22 cellular contexts compared by ENCODE assay signal in the genomic region with DNA sequence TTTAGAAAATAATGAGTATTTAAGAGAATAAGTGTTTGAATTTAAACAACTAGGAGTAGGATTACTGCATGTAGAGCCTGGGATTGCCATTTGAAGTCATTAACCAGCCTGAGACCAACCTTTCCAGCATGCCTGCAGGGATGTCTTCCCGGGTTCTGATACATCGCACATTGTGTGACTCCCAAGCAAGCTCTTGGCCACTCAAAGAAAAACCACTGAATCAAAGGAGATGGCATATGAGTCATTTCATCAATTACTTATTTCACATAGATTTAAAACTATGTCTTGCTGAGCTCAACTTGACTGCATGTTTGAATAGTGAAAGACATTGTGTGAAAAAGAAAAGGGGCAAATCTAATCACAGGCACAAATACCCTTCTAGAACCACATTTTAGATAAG.
"Had no signal": no experiment of that assay in that cellular context is flagged by ENCODE, and none has a peak within 500 bp of the region (broad histone marks: within the 10 kb centered on the region; RNA-seq: fewer than 3 reads in every experiment).

No MANE protein-coding gene starts in this region.

- H3K36me3 Mint-ChIP-seq: immature natural killer cell; memory B cell; mesothelial cell of epicardium; stimulated activated effector memory CD8-positive, alpha-beta T cell treated with anti-CD3 and anti-CD28 coated beads, Interleukin-12 subunit alpha, Interleukin-12 subunit beta, amount 100 ng/mL, for 72 hours had no signal

- H3K4me1 ChIP-seq: left ventricle myocardium inferior, lower lobe of right lung, pancreas, right lobe of liver, tibial artery, upper lobe of left lung, uterus had no signal

- H3K4me1 Mint-ChIP-seq: immature natural killer cell; memory B cell; stimulated activated effector memory CD8-positive, alpha-beta T cell treated with anti-CD3 and anti-CD28 coated beads, Interleukin-12 subunit alpha, Interleukin-12 subunit beta, amount 100 ng/mL, for 72 hours had no signal

- H3K27me3 Mint-ChIP-seq: progenitor cell of endocrine pancreas had no signal

- FAIRE-seq: keratinocyte, pancreas had no signal

- H3K9me3 ChIP-seq: left ventricle myocardium inferior, lower lobe of right lung, pancreas, right lobe of liver, tibial artery, upper lobe of left lung, uterus had no signal

- H3K4me3 ChIP-seq: dorsolateral prefrontal cortex, left ventricle myocardium inferior, lower lobe of right lung, pancreas, right lobe of liver, tibial artery, upper lobe of left lung, uterus had no signal

- H3K36me3 ChIP-seq: left ventricle myocardium inferior, lower lobe of right lung, pancreas, right lobe of liver, tibial artery, upper lobe of left lung, uterus had no signal

- H3K27ac ChIP-seq: dorsolateral prefrontal cortex, left ventricle myocardium inferior, lower lobe of right lung, pancreas, right lobe of liver, tibial artery, upper lobe of left lung, uterus had no signal

- H3K27ac Mint-ChIP-seq: immature natural killer cell; memory B cell; mesothelial cell of epicardium; nephron; progenitor cell of endocrine pancreas; stimulated activated effector memory CD8-positive, alpha-beta T cell treated with anti-CD3 and anti-CD28 coated beads, Interleukin-12 subunit alpha, Interleukin-12 subunit beta, amount 100 ng/mL, for 72 hours had no signal

- H3K27me3 ChIP-seq: pancreas, right lobe of liver, tibial artery, upper lobe of left lung, uterus had no signal

- H3K9me3 Mint-ChIP-seq: immature natural killer cell; memory B cell; mesothelial cell of epicardium; nephron; stimulated activated effector memory CD8-positive, alpha-beta T cell treated with anti-CD3 and anti-CD28 coated beads, Interleukin-12 subunit alpha, Interleukin-12 subunit beta, amount 100 ng/mL, for 72 hours had no signal

- DNase-seq: cortex of kidney; dorsolateral prefrontal cortex; effector CD8-positive, alpha-beta T cell; immature natural killer cell; left cardiac atrium; left ventricle myocardium inferior; lower lobe of right lung; occipital lobe; pancreas; right lobe of liver; stimulated activated CD4-positive, alpha-beta T cell treated with anti-CD3 and anti-CD28 coated beads, Interleukin-4, amount 100 ng/mL, for 1 hour; stimulated activated CD8-positive, alpha-beta memory T cell treated with anti-CD3 and anti-CD28 coated beads, Interleukin-4, amount 100 ng/mL, for 48 hours; stimulated activated naive CD8-positive, alpha-beta T cell treated with anti-CD3 and anti-CD28 coated beads, Interleukin-15, Interleukin-2, amounts not matched to agents 100 U/mL and 50 U/mL, for 24 hours; tibial artery; upper lobe of left lung; uterus had no signal

- ATAC-seq: left cardiac atrium; lower lobe of right lung; pancreas; right lobe of liver; stimulated activated effector memory CD8-positive, alpha-beta T cell treated with anti-CD3 and anti-CD28 coated beads, Interleukin-12 subunit alpha, Interleukin-12 subunit beta, amount 100 ng/mL, for 72 hours; stimulated activated naive CD8-positive, alpha-beta T cell treated with anti-CD3 and anti-CD28 coated beads, Interleukin-15, Interleukin-2, amounts not matched to agents 100 U/mL and 50 U/mL, for 24 hours had no signal

- H3K4me3 Mint-ChIP-seq: immature natural killer cell; memory B cell; mesothelial cell of epicardium; nephron; stimulated activated effector memory CD8-positive, alpha-beta T cell treated with anti-CD3 and anti-CD28 coated beads, Interleukin-12 subunit alpha, Interleukin-12 subunit beta, amount 100 ng/mL, for 72 hours had no signal
